In the genomic region with DNA sequence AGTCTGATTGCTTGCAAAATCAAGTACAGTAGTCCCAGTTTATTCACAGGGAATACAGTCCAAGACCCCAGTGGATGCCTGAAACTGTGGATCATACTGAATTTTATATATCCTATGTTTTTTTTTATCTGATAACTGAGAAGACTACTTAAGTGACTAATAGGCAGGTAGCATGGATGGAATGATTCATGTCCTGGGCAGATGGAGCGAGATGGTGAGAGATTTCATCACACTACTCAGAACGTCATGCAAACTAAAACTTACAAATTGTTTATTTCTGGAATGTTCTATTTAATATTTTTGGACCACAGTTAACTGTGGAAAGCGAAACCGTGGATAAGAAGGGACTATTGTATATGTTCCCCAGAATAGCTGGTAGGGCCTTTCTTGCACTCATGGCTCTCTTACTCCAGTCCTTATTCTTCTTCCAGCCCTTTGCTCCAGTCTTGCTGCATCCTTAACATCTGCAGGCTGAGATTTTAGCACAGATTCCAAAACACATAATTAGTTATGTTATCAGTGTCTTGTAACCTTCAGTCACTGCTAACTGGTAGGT, we compare ENCODE assay signal across 1 cellular context.
TF ChIP-seq lines count a peak whose summit lies in the region.

No MANE protein-coding gene starts in this region.

TF ChIP-seq in WTC11, 78 proteins besides CTCF, POLR2A, EP300 and RAD21 (continued from another document):
- TF ChIP-seq, protein P1, sequence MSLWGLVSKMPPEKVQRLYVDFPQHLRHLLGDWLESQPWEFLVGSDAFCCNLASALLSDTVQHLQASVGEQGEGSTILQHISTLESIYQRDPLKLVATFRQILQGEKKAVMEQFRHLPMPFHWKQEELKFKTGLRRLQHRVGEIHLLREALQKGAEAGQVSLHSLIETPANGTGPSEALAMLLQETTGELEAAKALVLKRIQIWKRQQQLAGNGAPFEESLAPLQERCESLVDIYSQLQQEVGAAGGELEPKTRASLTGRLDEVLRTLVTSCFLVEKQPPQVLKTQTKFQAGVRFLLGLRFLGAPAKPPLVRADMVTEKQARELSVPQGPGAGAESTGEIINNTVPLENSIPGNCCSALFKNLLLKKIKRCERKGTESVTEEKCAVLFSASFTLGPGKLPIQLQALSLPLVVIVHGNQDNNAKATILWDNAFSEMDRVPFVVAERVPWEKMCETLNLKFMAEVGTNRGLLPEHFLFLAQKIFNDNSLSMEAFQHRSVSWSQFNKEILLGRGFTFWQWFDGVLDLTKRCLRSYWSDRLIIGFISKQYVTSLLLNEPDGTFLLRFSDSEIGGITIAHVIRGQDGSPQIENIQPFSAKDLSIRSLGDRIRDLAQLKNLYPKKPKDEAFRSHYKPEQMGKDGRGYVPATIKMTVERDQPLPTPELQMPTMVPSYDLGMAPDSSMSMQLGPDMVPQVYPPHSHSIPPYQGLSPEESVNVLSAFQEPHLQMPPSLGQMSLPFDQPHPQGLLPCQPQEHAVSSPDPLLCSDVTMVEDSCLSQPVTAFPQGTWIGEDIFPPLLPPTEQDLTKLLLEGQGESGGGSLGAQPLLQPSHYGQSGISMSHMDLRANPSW (CRISPR knock-in tag; conservative IDR thresholded peaks at IDR 0.05; ENCODE audit: low read depth) = no peak
- no peak for TF ChIP-seq ZNF138 (CRISPR knock-in tag; conservative IDR thresholded peaks at IDR 0.05)
